ENCODE assay signal across 8 cellular contexts in genomic region chr15:29139540-29140459, GRCh38.
DNase-seq lines count a peak whose midpoint lies in the region; ATAC-seq and TF ChIP-seq lines count a peak whose summit lies in the region.

No MANE protein-coding gene starts in this region.

- no peak overlapping the region for H3K4me3 ChIP-seq in AG09309 (ENCODE audit: control insufficient read depth, low read depth, low read length)

- TF ChIP-seq CTCF in AG09309 (IDR thresholded peaks at IDR 0.05; ENCODE audit: control insufficient read depth, insufficient read depth, low read depth, low read length, missing control alignments) = peak; percentile 91
- no peak for TF ChIP-seq CTCF in activated B cell treated with CpG ODN at 0.5 μM for 24 hours (IDR thresholded peaks at IDR 0.05)

- CTCF ChIA-PET in activated B cell treated with CpG ODN at 0.5 μM for 24 hours (lab: Charles Lee) = interaction anchor here (1.0 to 1.3 kb wide), 3 partner anchors 205 to 934 kb away, joined by 3 to 6 read pairs (median 3); no protein-coding TSS in a partner anchor

- intact Hi-C loops in activated B cell treated with CpG ODN at 0.5 μM for 24 hours (cut with micrococcal nuclease) = no loop called here

- no peaks in the 10 kb centered on the region for H3K9me3 Mint-ChIP-seq in activated B cell treated with CpG ODN at 0.5 μM for 24 hours
- H3K9me3 Mint-ChIP-seq in central memory CD8-positive, alpha-beta T cell = no peaks in the 10 kb centered on the region

- no peak overlapping the region for H3K27ac Mint-ChIP-seq in activated B cell treated with CpG ODN at 0.5 μM for 24 hours
- no peak overlapping the region for H3K27ac Mint-ChIP-seq in central memory CD8-positive, alpha-beta T cell (ENCODE audit: low read depth)

- no peak overlapping the region for H3K4me3 Mint-ChIP-seq in activated B cell treated with CpG ODN at 0.5 μM for 24 hours
- H3K4me3 Mint-ChIP-seq in central memory CD8-positive, alpha-beta T cell = no peak overlapping the region

- no peaks in the 10 kb centered on the region for H3K36me3 Mint-ChIP-seq in activated B cell treated with CpG ODN at 0.5 μM for 24 hours (ENCODE audit: low read depth)
- H3K36me3 Mint-ChIP-seq in central memory CD8-positive, alpha-beta T cell (ENCODE audit: insufficient read depth) = peaks cover 3% of the 10 kb centered on the region

- peaks cover 17% of the 10 kb centered on the region for H3K27me3 Mint-ChIP-seq in activated B cell treated with CpG ODN at 0.5 μM for 24 hours
- peaks cover 67% of the 10 kb centered on the region for H3K27me3 Mint-ChIP-seq in central memory CD8-positive, alpha-beta T cell

- DNase-seq in AG09309 (ENCODE audit: low read depth) (no peak), LoVo (ENCODE audit: low spot score) (peak; percentile 44), activated B cell treated with CpG ODN at 0.5 μM for 24 hours (no peak), kidney tubule cell (ENCODE audit: low spot score) (peak; percentile 65), NCI-H2107 (lab: John Stamatoyannopoulos, UW) (no peak)
- DNase-seq in central memory CD8-positive, alpha-beta T cell (ENCODE audit: low spot score in 2 of 2) = peak; percentile 23 to 30
- DNase-seq in stimulated activated CD4-positive, alpha-beta T cell treated with anti-CD3 and anti-CD28 coated beads, TNF-alpha, amount 100 ng/mL, for 4 hours (ENCODE audit: low read depth in 3 of 3) = peak; percentile 8 to 29 (median 16)

- POLR2A ChIA-PET in activated B cell treated with CpG ODN at 0.5 μM for 24 hours (lab: Charles Lee) = no interaction called here

- peaks cover 3% of the 10 kb centered on the region for H3K4me1 Mint-ChIP-seq in activated B cell treated with CpG ODN at 0.5 μM for 24 hours
- H3K4me1 Mint-ChIP-seq in central memory CD8-positive, alpha-beta T cell = peaks cover 8% of the 10 kb centered on the region

- peak; percentile 70 for ATAC-seq in GM18868 (IDR thresholded peaks at IDR 0.05; ENCODE audit: unreplicated experiment)
- ATAC-seq in activated B cell treated with CpG ODN at 0.5 μM for 24 hours (ENCODE audit: low read depth) = peak; percentile 45
- ATAC-seq in central memory CD8-positive, alpha-beta T cell (replicated peaks; ENCODE audit: extremely low read depth, poor library complexity, severe bottlenecking) = peak; percentile 46

Comparison
In these comparisons a context has a peak if more than half of its experiments do, and no peak if none do; other contexts are left out.
1. DNase-seq: peak in LoVo (single experiment), central memory CD8-positive, alpha-beta T cell (2 of 2), kidney tubule cell (single experiment) and stimulated activated CD4-positive, alpha-beta T cell treated with anti-CD3 and anti-CD28 coated beads, TNF-alpha, amount 100 ng/mL, for 4 hours (3 of 3); none in AG09309 (single experiment), activated B cell treated with CpG ODN at 0.5 μM for 24 hours (single experiment) and NCI-H2107 (single experiment).
2. Peak in every context shown above with its lines, with median percentiles within 50 percentile points of each other: ATAC-seq.